In genomic region chr12:99380701-99381100, GRCh38 we compare ENCODE assay signal across 25 cellular contexts.
"Had no signal": no experiment of that assay in that cellular context is flagged by ENCODE, and none has a peak within 500 bp of the region (broad histone marks: within the 10 kb centered on the region; RNA-seq: fewer than 3 reads in every experiment).

No MANE protein-coding gene starts in this region.

- H3K36me3 ChIP-seq: esophagus squamous epithelium, gastrocnemius medialis, heart right ventricle, left lung, lower lobe of right lung had no signal

- H3K9me3 ChIP-seq: esophagus squamous epithelium, gastrocnemius medialis, heart right ventricle, left lung, lower lobe of right lung had no signal

- H3K36me3 Mint-ChIP-seq: mesothelial cell of epicardium; naive B cell; naive thymus-derived CD8-positive, alpha-beta T cell had no signal

- DNase-seq: dermis blood vessel endothelial cell; dorsolateral prefrontal cortex; effector CD4-positive, alpha-beta T cell; effector memory CD4-positive, alpha-beta T cell; erythroblast; esophagus squamous epithelium; foreskin fibroblast; foreskin melanocyte; gastrocnemius medialis; glutamatergic neuron; head of caudate nucleus; heart right ventricle; hippocampal formation; left cardiac atrium; left lung; left ventricle myocardium superior; lower lobe of right lung; mesenchymal stem cell; mucosa of descending colon; naive B cell; naive thymus-derived CD8-positive, alpha-beta T cell had no signal

- H3K27ac ChIP-seq: coronary artery, dorsolateral prefrontal cortex, epithelial cell of prostate, esophagus squamous epithelium, gastrocnemius medialis, heart right ventricle, left lung, lower lobe of right lung had no signal

- H3K27me3 ChIP-seq: dorsolateral prefrontal cortex, esophagus squamous epithelium, gastrocnemius medialis, heart right ventricle, left lung had no signal

- H3K4me1 Mint-ChIP-seq: mesothelial cell of epicardium; naive B cell; naive thymus-derived CD8-positive, alpha-beta T cell had no signal

- H3K4me3 Mint-ChIP-seq: mesothelial cell of epicardium; naive B cell; naive thymus-derived CD8-positive, alpha-beta T cell had no signal

- H3K4me1 ChIP-seq: esophagus squamous epithelium, gastrocnemius medialis, heart right ventricle, left lung, lower lobe of right lung had no signal

- H3K27ac Mint-ChIP-seq: mesothelial cell of epicardium; naive B cell; naive thymus-derived CD8-positive, alpha-beta T cell had no signal

- H3K4me3 ChIP-seq: coronary artery, dorsolateral prefrontal cortex, esophagus squamous epithelium, gastrocnemius medialis, heart right ventricle, left lung, lower lobe of right lung, mucosa of descending colon had no signal

- H3K9me3 Mint-ChIP-seq: mesothelial cell of epicardium had no signal

- H3K27me3 Mint-ChIP-seq: naive B cell; naive thymus-derived CD8-positive, alpha-beta T cell had no signal

- ATAC-seq: esophagus mucosa; gastrocnemius medialis; heart right ventricle; left cardiac atrium; left lung; left ventricle myocardium superior; lower lobe of right lung; mucosa of descending colon; naive thymus-derived CD8-positive, alpha-beta T cell had no signal
